ENCODE assay signal across 1 cellular context in genomic region chr3:98329392-98330124, GRCh38.
TF ChIP-seq lines count a peak whose summit lies in the region.

No MANE protein-coding gene starts in this region.

TF ChIP-seq in HepG2, 621 proteins besides CTCF, POLR2A, EP300 and RAD21 (continued from another document):
- TF ChIP-seq, protein P1, sequence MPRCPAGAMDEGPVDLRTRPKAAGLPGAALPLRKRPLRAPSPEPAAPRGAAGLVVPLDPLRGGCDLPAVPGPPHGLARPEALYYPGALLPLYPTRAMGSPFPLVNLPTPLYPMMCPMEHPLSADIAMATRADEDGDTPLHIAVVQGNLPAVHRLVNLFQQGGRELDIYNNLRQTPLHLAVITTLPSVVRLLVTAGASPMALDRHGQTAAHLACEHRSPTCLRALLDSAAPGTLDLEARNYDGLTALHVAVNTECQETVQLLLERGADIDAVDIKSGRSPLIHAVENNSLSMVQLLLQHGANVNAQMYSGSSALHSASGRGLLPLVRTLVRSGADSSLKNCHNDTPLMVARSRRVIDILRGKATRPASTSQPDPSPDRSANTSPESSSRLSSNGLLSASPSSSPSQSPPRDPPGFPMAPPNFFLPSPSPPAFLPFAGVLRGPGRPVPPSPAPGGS (CRISPR knock-in tag; IDR thresholded peaks at IDR 0.05), result no peak
- TF ChIP-seq KDM5B (CRISPR knock-in tag; IDR thresholded peaks at IDR 0.05; ENCODE audit: borderline replicate concordance), result no peak
- TF ChIP-seq ZNF343 (CRISPR knock-in tag; IDR thresholded peaks at IDR 0.05), result no peak
- no peak for TF ChIP-seq HIVEP1 (CRISPR knock-in tag; IDR thresholded peaks at IDR 0.05)
- TF ChIP-seq TCF7L2 (IDR thresholded peaks at IDR 0.05; ENCODE audit: low read depth, low read length), result no peak
- TF ChIP-seq SP140L (CRISPR knock-in tag; IDR thresholded peaks at IDR 0.05; ENCODE audit: borderline replicate concordance), result no peak
- TF ChIP-seq, protein P2, sequence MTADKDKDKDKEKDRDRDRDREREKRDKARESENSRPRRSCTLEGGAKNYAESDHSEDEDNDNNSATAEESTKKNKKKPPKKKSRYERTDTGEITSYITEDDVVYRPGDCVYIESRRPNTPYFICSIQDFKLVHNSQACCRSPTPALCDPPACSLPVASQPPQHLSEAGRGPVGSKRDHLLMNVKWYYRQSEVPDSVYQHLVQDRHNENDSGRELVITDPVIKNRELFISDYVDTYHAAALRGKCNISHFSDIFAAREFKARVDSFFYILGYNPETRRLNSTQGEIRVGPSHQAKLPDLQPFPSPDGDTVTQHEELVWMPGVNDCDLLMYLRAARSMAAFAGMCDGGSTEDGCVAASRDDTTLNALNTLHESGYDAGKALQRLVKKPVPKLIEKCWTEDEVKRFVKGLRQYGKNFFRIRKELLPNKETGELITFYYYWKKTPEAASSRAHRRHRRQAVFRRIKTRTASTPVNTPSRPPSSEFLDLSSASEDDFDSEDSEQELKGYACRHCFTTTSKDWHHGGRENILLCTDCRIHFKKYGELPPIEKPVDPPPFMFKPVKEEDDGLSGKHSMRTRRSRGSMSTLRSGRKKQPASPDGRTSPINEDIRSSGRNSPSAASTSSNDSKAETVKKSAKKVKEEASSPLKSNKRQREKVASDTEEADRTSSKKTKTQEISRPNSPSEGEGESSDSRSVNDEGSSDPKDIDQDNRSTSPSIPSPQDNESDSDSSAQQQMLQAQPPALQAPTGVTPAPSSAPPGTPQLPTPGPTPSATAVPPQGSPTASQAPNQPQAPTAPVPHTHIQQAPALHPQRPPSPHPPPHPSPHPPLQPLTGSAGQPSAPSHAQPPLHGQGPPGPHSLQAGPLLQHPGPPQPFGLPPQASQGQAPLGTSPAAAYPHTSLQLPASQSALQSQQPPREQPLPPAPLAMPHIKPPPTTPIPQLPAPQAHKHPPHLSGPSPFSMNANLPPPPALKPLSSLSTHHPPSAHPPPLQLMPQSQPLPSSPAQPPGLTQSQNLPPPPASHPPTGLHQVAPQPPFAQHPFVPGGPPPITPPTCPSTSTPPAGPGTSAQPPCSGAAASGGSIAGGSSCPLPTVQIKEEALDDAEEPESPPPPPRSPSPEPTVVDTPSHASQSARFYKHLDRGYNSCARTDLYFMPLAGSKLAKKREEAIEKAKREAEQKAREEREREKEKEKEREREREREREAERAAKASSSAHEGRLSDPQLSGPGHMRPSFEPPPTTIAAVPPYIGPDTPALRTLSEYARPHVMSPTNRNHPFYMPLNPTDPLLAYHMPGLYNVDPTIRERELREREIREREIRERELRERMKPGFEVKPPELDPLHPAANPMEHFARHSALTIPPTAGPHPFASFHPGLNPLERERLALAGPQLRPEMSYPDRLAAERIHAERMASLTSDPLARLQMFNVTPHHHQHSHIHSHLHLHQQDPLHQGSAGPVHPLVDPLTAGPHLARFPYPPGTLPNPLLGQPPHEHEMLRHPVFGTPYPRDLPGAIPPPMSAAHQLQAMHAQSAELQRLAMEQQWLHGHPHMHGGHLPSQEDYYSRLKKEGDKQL (CRISPR knock-in tag; IDR thresholded peaks at IDR 0.05; ENCODE audit: low read depth), result no peak
- no peak for TF ChIP-seq ZNF180 (CRISPR knock-in tag; IDR thresholded peaks at IDR 0.05; ENCODE audit: borderline replicate concordance, low read depth)
- no peak for TF ChIP-seq ZNF761 (CRISPR knock-in tag; conservative IDR thresholded peaks at IDR 0.05)
- no peak for TF ChIP-seq ZNF367 (CRISPR knock-in tag; IDR thresholded peaks at IDR 0.05; ENCODE audit: borderline replicate concordance)
- TF ChIP-seq NFIB (CRISPR knock-in tag; IDR thresholded peaks at IDR 0.05; ENCODE audit: borderline replicate concordance), result no peak
- TF ChIP-seq ARID5B (CRISPR knock-in tag; IDR thresholded peaks at IDR 0.05), result 0 out of 2 replicates have a peak, but pooled peaks have one; percentile 13
- TF ChIP-seq ZNF678 (CRISPR knock-in tag; IDR thresholded peaks at IDR 0.05), result no peak
- no peak for TF ChIP-seq FOXA1 (IDR thresholded peaks at IDR 0.05)
- TF ChIP-seq FOXA1 (CRISPR knock-in tag; IDR thresholded peaks at IDR 0.05), result peak; percentile 61
- TF ChIP-seq SMAD3 (CRISPR knock-in tag; IDR thresholded peaks at IDR 0.05), result no peak; the same call in 1 of the 2 replicates
- TF ChIP-seq ZNF326 (CRISPR knock-in tag; IDR thresholded peaks at IDR 0.05; ENCODE audit: borderline replicate concordance), result no peak
- no peak for TF ChIP-seq ZNF614 (CRISPR knock-in tag; IDR thresholded peaks at IDR 0.05; ENCODE audit: borderline replicate concordance)
- no peak for TF ChIP-seq ZNF549 (CRISPR knock-in tag; IDR thresholded peaks at IDR 0.05)
